ENCODE assay signal across 1 cellular context in the genomic region with DNA sequence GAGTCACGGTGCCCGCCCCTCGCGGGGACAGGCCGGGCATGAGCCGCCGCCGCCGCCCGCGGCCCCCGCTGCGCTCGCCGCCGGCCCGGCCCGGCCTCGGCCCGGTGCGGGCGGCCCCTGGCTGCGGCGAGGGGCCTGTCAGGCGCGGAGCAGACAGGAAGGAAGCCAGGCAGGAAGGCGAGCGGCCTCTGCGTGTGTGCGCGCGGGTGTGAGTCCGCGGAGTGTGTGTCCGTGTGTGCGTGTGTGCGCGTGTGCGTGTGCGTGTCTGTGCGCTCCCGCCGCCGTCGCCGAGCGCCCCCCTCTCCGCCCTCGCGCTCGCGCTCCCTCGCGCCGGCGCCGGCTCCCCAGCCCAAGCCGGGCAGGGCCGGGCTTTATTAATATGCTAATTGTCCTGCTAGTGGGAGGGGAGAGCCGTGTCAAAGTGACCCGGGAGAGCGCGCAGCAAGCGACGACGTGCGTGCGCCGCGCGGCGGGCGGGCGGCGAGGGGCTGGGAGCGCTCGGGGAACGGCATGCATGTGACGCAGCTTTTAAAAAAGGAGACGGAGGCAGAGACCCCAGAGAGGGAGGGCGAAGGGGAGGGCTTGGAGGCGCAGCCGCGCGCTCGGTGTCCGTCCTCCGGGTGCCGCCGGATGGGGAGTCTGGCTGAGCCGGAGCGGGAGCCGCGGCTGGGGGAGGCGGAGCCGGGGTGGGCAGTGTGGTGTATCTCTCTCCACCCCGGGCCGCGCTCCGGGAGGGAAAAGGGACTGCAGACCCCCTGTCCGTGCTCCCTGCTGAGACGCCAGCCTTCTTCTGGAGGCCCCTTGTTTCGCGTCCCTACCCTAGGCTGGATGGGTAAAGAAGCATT.
TF ChIP-seq lines count a peak whose summit lies in the region.

A gene with protein sequence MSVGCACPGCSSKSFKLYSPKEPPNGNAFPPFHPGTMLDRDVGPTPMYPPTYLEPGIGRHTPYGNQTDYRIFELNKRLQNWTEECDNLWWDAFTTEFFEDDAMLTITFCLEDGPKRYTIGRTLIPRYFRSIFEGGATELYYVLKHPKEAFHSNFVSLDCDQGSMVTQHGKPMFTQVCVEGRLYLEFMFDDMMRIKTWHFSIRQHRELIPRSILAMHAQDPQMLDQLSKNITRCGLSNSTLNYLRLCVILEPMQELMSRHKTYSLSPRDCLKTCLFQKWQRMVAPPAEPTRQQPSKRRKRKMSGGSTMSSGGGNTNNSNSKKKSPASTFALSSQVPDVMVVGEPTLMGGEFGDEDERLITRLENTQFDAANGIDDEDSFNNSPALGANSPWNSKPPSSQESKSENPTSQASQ (minus strand): TSS at position 227 of the 845 bp plus-strand sequence. CDS start 258 bp downstream, outside the sequence.

TF ChIP-seq in GM12878, 131 proteins besides CTCF, POLR2A, EP300 and RAD21 (continued from another document and continues in another):
- TF ChIP-seq, protein P1, sequence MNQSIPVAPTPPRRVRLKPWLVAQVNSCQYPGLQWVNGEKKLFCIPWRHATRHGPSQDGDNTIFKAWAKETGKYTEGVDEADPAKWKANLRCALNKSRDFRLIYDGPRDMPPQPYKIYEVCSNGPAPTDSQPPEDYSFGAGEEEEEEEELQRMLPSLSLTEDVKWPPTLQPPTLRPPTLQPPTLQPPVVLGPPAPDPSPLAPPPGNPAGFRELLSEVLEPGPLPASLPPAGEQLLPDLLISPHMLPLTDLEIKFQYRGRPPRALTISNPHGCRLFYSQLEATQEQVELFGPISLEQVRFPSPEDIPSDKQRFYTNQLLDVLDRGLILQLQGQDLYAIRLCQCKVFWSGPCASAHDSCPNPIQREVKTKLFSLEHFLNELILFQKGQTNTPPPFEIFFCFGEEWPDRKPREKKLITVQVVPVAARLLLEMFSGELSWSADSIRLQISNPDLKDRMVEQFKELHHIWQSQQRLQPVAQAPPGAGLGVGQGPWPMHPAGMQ (IDR thresholded peaks at IDR 0.05; ENCODE audit: borderline replicate concordance): no peak
- TF ChIP-seq POLR2AphosphoS5 (IDR thresholded peaks at IDR 0.05; ENCODE audit: low read length) (0 out of 2 replicates have a peak, but pooled peaks have one; percentile 47), NR2F1 (conservative IDR thresholded peaks at IDR 0.05) (peak; percentile 37; the same call in 1 of the 2 replicates), MTA2 (IDR thresholded peaks at IDR 0.05; ENCODE audit: low read depth) (no peak), EED (IDR thresholded peaks at IDR 0.05; ENCODE audit: low read depth) (no peak), MYC (IDR thresholded peaks at IDR 0.05; ENCODE audit: insufficient read depth, insufficient read length, insufficient replicate concordance, low read length, severe bottlenecking) (peak; percentile 42), CHD4 (IDR thresholded peaks at IDR 0.05) (no peak), ASH2L (IDR thresholded peaks at IDR 0.05; ENCODE audit: borderline replicate concordance, low read depth) (0 out of 2 replicates have a peak, but pooled peaks have one; percentile 61), KAT2A (conservative IDR thresholded peaks at IDR 0.05; ENCODE audit: control insufficient read depth, low read depth, low read length) (no peak), CHD2 (IDR thresholded peaks at IDR 0.05; ENCODE audit: borderline replicate concordance, low read depth, low read length) (0 out of 2 replicates have a peak, but pooled peaks have one; percentile 34), HDGF (IDR thresholded peaks at IDR 0.05) (no peak), SRF (IDR thresholded peaks at IDR 0.05; ENCODE audit: low read depth in 2 of 2, low read length in 2 of 2) (no peak), SUPT20H (IDR thresholded peaks at IDR 0.05; ENCODE audit: borderline replicate concordance, control insufficient read depth, low read depth, low read length) (no peak), BHLHE40 (IDR thresholded peaks at IDR 0.05; ENCODE audit: borderline replicate concordance in 1 of 2, low read depth in 2 of 2, low read length in 1 of 2) (peak in 1 of 2 experiments; percentile 68; a peak in 1 of 4 replicates), IKZF2 (IDR thresholded peaks at IDR 0.05) (no peak), POU2F2 (IDR thresholded peaks at IDR 0.05; ENCODE audit: borderline replicate concordance, low read depth, low read length) (peak; percentile 43; the same call in 2 of the 3 replicates), RB1 (IDR thresholded peaks at IDR 0.05; ENCODE audit: borderline replicate concordance) (peak; percentile 57; the same call in 1 of the 2 replicates), LARP7 (IDR thresholded peaks at IDR 0.05) (peak; percentile 77), JUND (IDR thresholded peaks at IDR 0.05; ENCODE audit: low read depth, low read length) (no peak), SPI1 (IDR thresholded peaks at IDR 0.05; ENCODE audit: borderline replicate concordance, insufficient read depth, low read depth, low read length) (no peak), BACH1 (IDR thresholded peaks at IDR 0.05; ENCODE audit: borderline replicate concordance) (peak; percentile 72), NFXL1 (IDR thresholded peaks at IDR 0.05; ENCODE audit: borderline replicate concordance) (no peak), TARDBP (IDR thresholded peaks at IDR 0.05; ENCODE audit: borderline replicate concordance) (no peak; the same call in 1 of the 2 replicates), SIN3A (IDR thresholded peaks at IDR 0.05; ENCODE audit: low read depth, low read length) (no peak), CHD1 (IDR thresholded peaks at IDR 0.05; ENCODE audit: low read depth, low read length) (no peak; the same call in 1 of the 2 replicates), SP1 (IDR thresholded peaks at IDR 0.05; ENCODE audit: low read depth, low read length) (no peak)
- TF ChIP-seq, protein P2, sequence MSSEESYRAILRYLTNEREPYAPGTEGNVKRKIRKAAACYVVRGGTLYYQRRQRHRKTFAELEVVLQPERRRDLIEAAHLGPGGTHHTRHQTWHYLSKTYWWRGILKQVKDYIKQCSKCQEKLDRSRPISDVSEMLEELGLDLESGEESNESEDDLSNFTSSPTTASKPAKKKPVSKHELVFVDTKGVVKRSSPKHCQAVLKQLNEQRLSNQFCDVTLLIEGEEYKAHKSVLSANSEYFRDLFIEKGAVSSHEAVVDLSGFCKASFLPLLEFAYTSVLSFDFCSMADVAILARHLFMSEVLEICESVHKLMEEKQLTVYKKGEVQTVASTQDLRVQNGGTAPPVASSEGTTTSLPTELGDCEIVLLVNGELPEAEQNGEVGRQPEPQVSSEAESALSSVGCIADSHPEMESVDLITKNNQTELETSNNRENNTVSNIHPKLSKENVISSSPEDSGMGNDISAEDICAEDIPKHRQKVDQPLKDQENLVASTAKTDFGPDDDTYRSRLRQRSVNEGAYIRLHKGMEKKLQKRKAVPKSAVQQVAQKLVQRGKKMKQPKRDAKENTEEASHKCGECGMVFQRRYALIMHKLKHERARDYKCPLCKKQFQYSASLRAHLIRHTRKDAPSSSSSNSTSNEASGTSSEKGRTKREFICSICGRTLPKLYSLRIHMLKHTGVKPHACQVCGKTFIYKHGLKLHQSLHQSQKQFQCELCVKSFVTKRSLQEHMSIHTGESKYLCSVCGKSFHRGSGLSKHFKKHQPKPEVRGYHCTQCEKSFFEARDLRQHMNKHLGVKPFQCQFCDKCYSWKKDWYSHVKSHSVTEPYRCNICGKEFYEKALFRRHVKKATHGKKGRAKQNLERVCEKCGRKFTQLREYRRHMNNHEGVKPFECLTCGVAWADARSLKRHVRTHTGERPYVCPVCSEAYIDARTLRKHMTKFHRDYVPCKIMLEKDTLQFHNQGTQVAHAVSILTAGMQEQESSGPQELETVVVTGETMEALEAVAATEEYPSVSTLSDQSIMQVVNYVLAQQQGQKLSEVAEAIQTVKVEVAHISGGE (CRISPR knock-in tag; IDR thresholded peaks at IDR 0.05): peak; percentile 15; the same call in 1 of the 2 replicates
- TF ChIP-seq, protein P3, sequence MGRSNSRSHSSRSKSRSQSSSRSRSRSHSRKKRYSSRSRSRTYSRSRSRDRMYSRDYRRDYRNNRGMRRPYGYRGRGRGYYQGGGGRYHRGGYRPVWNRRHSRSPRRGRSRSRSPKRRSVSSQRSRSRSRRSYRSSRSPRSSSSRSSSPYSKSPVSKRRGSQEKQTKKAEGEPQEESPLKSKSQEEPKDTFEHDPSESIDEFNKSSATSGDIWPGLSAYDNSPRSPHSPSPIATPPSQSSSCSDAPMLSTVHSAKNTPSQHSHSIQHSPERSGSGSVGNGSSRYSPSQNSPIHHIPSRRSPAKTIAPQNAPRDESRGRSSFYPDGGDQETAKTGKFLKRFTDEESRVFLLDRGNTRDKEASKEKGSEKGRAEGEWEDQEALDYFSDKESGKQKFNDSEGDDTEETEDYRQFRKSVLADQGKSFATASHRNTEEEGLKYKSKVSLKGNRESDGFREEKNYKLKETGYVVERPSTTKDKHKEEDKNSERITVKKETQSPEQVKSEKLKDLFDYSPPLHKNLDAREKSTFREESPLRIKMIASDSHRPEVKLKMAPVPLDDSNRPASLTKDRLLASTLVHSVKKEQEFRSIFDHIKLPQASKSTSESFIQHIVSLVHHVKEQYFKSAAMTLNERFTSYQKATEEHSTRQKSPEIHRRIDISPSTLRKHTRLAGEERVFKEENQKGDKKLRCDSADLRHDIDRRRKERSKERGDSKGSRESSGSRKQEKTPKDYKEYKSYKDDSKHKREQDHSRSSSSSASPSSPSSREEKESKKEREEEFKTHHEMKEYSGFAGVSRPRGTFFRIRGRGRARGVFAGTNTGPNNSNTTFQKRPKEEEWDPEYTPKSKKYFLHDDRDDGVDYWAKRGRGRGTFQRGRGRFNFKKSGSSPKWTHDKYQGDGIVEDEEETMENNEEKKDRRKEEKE (IDR thresholded peaks at IDR 0.05): no peak
- TF ChIP-seq, protein P4, sequence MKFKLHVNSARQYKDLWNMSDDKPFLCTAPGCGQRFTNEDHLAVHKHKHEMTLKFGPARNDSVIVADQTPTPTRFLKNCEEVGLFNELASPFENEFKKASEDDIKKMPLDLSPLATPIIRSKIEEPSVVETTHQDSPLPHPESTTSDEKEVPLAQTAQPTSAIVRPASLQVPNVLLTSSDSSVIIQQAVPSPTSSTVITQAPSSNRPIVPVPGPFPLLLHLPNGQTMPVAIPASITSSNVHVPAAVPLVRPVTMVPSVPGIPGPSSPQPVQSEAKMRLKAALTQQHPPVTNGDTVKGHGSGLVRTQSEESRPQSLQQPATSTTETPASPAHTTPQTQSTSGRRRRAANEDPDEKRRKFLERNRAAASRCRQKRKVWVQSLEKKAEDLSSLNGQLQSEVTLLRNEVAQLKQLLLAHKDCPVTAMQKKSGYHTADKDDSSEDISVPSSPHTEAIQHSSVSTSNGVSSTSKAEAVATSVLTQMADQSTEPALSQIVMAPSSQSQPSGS (IDR thresholded peaks at IDR 0.05; ENCODE audit: low read length): no peak
- TF ChIP-seq, protein P5, sequence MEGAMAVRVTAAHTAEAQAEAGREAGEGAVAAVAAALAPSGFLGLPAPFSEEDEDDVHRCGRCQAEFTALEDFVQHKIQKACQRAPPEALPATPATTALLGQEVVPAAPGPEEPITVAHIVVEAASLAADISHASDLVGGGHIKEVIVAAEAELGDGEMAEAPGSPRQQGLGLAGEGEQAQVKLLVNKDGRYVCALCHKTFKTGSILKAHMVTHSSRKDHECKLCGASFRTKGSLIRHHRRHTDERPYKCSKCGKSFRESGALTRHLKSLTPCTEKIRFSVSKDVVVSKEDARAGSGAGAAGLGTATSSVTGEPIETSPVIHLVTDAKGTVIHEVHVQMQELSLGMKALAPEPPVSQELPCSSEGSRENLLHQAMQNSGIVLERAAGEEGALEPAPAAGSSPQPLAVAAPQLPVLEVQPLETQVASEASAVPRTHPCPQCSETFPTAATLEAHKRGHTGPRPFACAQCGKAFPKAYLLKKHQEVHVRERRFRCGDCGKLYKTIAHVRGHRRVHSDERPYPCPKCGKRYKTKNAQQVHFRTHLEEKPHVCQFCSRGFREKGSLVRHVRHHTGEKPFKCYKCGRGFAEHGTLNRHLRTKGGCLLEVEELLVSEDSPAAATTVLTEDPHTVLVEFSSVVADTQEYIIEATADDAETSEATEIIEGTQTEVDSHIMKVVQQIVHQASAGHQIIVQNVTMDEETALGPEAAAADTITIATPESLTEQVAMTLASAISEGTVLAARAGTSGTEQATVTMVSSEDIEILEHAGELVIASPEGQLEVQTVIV (IDR thresholded peaks at IDR 0.05; ENCODE audit: borderline replicate concordance, partially characterized antibody): no peak
- TF ChIP-seq, protein P6, sequence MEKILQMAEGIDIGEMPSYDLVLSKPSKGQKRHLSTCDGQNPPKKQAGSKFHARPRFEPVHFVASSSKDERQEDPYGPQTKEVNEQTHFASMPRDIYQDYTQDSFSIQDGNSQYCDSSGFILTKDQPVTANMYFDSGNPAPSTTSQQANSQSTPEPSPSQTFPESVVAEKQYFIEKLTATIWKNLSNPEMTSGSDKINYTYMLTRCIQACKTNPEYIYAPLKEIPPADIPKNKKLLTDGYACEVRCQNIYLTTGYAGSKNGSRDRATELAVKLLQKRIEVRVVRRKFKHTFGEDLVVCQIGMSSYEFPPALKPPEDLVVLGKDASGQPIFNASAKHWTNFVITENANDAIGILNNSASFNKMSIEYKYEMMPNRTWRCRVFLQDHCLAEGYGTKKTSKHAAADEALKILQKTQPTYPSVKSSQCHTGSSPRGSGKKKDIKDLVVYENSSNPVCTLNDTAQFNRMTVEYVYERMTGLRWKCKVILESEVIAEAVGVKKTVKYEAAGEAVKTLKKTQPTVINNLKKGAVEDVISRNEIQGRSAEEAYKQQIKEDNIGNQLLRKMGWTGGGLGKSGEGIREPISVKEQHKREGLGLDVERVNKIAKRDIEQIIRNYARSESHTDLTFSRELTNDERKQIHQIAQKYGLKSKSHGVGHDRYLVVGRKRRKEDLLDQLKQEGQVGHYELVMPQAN (conservative IDR thresholded peaks at IDR 0.05): peak; percentile 29
- TF ChIP-seq, protein P7, sequence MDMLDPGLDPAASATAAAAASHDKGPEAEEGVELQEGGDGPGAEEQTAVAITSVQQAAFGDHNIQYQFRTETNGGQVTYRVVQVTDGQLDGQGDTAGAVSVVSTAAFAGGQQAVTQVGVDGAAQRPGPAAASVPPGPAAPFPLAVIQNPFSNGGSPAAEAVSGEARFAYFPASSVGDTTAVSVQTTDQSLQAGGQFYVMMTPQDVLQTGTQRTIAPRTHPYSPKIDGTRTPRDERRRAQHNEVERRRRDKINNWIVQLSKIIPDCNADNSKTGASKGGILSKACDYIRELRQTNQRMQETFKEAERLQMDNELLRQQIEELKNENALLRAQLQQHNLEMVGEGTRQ (IDR thresholded peaks at IDR 0.05; ENCODE audit: borderline replicate concordance, low read depth, low read length): no peak
- TF ChIP-seq, protein P8, sequence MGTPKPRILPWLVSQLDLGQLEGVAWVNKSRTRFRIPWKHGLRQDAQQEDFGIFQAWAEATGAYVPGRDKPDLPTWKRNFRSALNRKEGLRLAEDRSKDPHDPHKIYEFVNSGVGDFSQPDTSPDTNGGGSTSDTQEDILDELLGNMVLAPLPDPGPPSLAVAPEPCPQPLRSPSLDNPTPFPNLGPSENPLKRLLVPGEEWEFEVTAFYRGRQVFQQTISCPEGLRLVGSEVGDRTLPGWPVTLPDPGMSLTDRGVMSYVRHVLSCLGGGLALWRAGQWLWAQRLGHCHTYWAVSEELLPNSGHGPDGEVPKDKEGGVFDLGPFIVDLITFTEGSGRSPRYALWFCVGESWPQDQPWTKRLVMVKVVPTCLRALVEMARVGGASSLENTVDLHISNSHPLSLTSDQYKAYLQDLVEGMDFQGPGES (IDR thresholded peaks at IDR 0.05): no peak
